Comparison of ENCODE assay signal across 20 cellular contexts in the genomic region with DNA sequence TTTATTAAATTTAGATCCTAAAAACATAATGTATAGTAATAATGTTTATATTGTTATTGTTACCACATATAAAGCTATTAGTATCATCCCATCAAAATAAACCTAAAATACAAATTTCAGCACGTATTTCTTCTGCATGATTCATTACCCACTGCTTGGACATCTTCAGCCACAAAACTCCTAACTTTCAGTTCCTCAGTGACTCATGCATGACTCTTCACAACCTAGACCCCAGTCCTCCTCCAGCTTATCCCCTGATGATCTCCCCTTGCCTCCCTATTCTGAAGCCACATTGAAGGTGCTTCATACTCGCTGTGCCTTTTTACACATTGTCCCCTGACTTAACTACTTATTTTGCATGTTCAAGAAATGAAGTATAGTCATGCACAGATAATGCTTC. TPM values are rescaled to one million over a fixed set of nuclear protein-coding genes. Genes with fewer than 3 reads are reported as not detected.
A peak's percentile ranks its signal among the peaks of the same experiment; 100 is the strongest.
DNase-seq lines count a peak whose midpoint lies in the region; ATAC-seq, FAIRE-seq and TF ChIP-seq lines count a peak whose summit lies in the region.
"Had no signal": no experiment of that assay in that cellular context is flagged by ENCODE, and none has a peak within 500 bp of the region (broad histone marks: within the 10 kb centered on the region; RNA-seq: fewer than 3 reads in every experiment).

No MANE protein-coding gene starts in this region.

- no peak overlapping the region for H3K4me3 ChIP-seq in fibroblast of mammary gland (ENCODE audit: control insufficient read depth, low read depth, low read length)
- H3K4me3 ChIP-seq: esophagus muscularis mucosa, lung, SK-N-MC, tibial artery had no signal

- ATAC-seq in HG03342 (IDR thresholded peaks at IDR 0.05; ENCODE audit: unreplicated experiment) (no peak), GM18873 (IDR thresholded peaks at IDR 0.05; ENCODE audit: low FRiP score, unreplicated experiment) (no peak)
- ATAC-seq: right cardiac atrium had no signal

- peak; percentile 24 for DNase-seq in AG08396 (ENCODE audit: low spot score)
- peak; percentile 92 for DNase-seq in HT1080 (ENCODE audit: low read depth)
- peak; percentile 79 for DNase-seq in RPMI7951 (ENCODE audit: low read depth)
- peak; percentile 67 for DNase-seq in fibroblast of mammary gland (ENCODE audit: low read depth)
- no peak for DNase-seq in frontal cortex (ENCODE audit: low spot score in 2 of 2)
- DNase-seq in stimulated activated CD4-positive, alpha-beta T cell treated with anti-CD3 and anti-CD28 coated beads, Interleukin-4, amount 100 ng/mL, for 24 hours = no peak
- DNase-seq: aorta; NCI-H1048; nephron progenitor cell; NK-92 treated with Interleukin-12 subunit alpha and Interleukin-12 subunit beta, amount 100 ng/mL, for 24 hours; right cardiac atrium; stimulated activated CD4-positive, alpha-beta T cell treated with anti-CD3 and anti-CD28 coated beads, Interleukin-2, amount 100 ng/mL, for 48 hours; tibial artery had no signal

- no peak for FAIRE-seq in frontal cortex (lab: Jason Lieb, UNC)

- no peak for TF ChIP-seq CTCF in fibroblast of mammary gland (conservative IDR thresholded peaks at IDR 0.05; ENCODE audit: control insufficient read depth, insufficient read depth, low read depth, low read length)

RNA-seq across cellular contexts. Expression of gene GPRC6A, which starts 11.2 kb away (rescaled TPM):
- not detected in 2 replicates for total RNA-seq in HT1080 (2014; rRNA removed; shearing (Covaris generic))
- polyA plus RNA-seq in HT1080 (2015; cell fraction: cytosol; rRNA removed) = not detected in 2 replicates
- not detected in 2 replicates for polyA plus RNA-seq in HT1080 (2015; cell fraction: nucleus; rRNA removed)
- total RNA-seq in RPMI7951 (2014; rRNA removed; shearing (Covaris generic)) = not detected in 2 replicates
- total RNA-seq in frontal cortex = not detected
- total RNA-seq: activated T-helper 2 cell treated with anti-CD3 and anti-CD28 coated beads, Interferon-gamma antibody, Interleukin-2, Interleukin-4, amounts not matched to agents 10 μg/mL and 5 μg/mL and 100 μg/mL, durations not matched to agents 14 hours and 24 hours and 36 hours; aorta; esophagus muscularis mucosa; G401; lung; right cardiac atrium had no signal
- polyA plus RNA-seq: aorta, lung, right cardiac atrium had no signal

RNA-seq across cellular contexts. Expression of gene RFX6, which starts 37.0 kb away (rescaled TPM):
- not detected in 2 replicates for total RNA-seq in HT1080 (2014; rRNA removed; shearing (Covaris generic))
- not detected in 2 replicates for polyA plus RNA-seq in HT1080 (2015; cell fraction: cytosol; rRNA removed)
- not detected in 2 replicates for polyA plus RNA-seq in HT1080 (2015; cell fraction: nucleus; rRNA removed)
- not detected in 2 replicates for total RNA-seq in RPMI7951 (2014; rRNA removed; shearing (Covaris generic))
- total RNA-seq in frontal cortex = not detected
- total RNA-seq: activated T-helper 2 cell treated with anti-CD3 and anti-CD28 coated beads, Interferon-gamma antibody, Interleukin-2, Interleukin-4, amounts not matched to agents 10 μg/mL and 5 μg/mL and 100 μg/mL, durations not matched to agents 14 hours and 24 hours and 36 hours; aorta; esophagus muscularis mucosa; G401; right cardiac atrium had no signal
- polyA plus RNA-seq: aorta, right cardiac atrium had no signal

Comparison
In these comparisons a context has a peak if more than half of its experiments do, and no peak if none do; other contexts are left out.
1. DNase-seq: peak in AG08396 (single experiment), HT1080 (single experiment), RPMI7951 (single experiment) and fibroblast of mammary gland (single experiment); none in frontal cortex (0 of 2) and stimulated activated CD4-positive, alpha-beta T cell treated with anti-CD3 and anti-CD28 coated beads, Interleukin-4, amount 100 ng/mL, for 24 hours (single experiment).